ENCODE assay signal across 20 cellular contexts in the genomic region with DNA sequence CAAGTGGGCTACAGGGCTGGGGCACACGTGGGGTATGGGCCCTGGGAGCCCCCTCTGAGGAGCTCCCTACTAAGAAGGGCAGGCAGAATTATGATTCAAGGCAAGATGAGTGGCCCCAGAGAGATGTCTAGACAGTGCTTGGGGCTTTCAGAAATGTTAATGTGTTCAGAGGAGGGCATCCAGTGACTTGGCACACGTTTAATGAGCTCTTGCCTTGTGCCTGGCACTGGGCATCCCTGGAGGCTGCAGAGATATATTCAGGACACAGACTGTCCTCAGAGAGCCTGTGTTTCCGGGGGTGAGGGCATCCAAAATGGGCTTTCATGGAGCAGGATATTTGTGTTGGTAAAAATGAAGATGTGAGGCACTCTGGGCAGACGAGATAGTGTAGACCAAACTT. TPM values are rescaled to one million over a fixed set of nuclear protein-coding genes. Genes with fewer than 3 reads are reported as not detected.
DNase-seq lines count a peak whose midpoint lies in the region; ATAC-seq and TF ChIP-seq lines count a peak whose summit lies in the region.
"Had no signal": no experiment of that assay in that cellular context is flagged by ENCODE, and none has a peak within 500 bp of the region (broad histone marks: within the 10 kb centered on the region; RNA-seq: fewer than 3 reads in every experiment).

No MANE protein-coding gene starts in this region.

- peaks cover 77% of the 10 kb centered on the region for H3K4me1 ChIP-seq in BLaER1
- H3K4me1 ChIP-seq in psoas muscle: peaks cover 22% of the 10 kb centered on the region
- H3K4me1 ChIP-seq: BE2C had no signal

- peak overlapping the region; percentile 92 for H3K4me2 ChIP-seq in BLaER1

- TF ChIP-seq CTCF in psoas muscle (IDR thresholded peaks at IDR 0.05): no peak

- H3K9me3 ChIP-seq in BLaER1 (no peaks in the 10 kb centered on the region), psoas muscle (no peaks in the 10 kb centered on the region)
- H3K9me3 ChIP-seq: BE2C, MG63 had no signal

- WGBS in psoas muscle, 3 donors: 26 to 44% (median 29%) methylated on average over 4 of the region's 4 CpGs

- peak overlapping the region; percentile 1; the same call in 1 of the 2 replicates for H3K9ac ChIP-seq in BLaER1

- DNase-seq in G401 (ENCODE audit: low spot score) (peak; percentile 58), left lobe of liver (ENCODE audit: low spot score) (no peak), psoas muscle (no peak), hippocampal formation (lab: John Stamatoyannopoulos, UW) (no peak), cerebellar nuclear complex (lab: John Stamatoyannopoulos, UW) (no peak)
- DNase-seq in activated CD4-positive, alpha-beta T cell treated with anti-CD3 and anti-CD28 coated beads, Interleukin-2, amount 50 U/mL, for 1 hour: no peak
- DNase-seq: BE2C; CD4-positive, alpha-beta T cell; COR-L47; DMS79; MG63; NCI-H1092; NCI-H1436; NCI-H187 treated with DMSO at 0.1 percent for 48 hours; NCI-H2107; NCI-H446 treated with DMSO at 0.1 percent for 48 hours; NCI-H526 treated with DMSO at 0.1 percent for 48 hours; OCI-M1 had no signal

- ATAC-seq in left lobe of liver: peak; percentile 36
- peak; percentile 10 to 61 (median 34) for ATAC-seq in psoas muscle
- ATAC-seq: K562 had no signal

- no peak overlapping the region for H3K4me3 ChIP-seq in BLaER1
- H3K4me3 ChIP-seq in psoas muscle: no peak overlapping the region
- H3K4me3 ChIP-seq: K562, MG63 had no signal

- in situ Hi-C loops in G401 (cut with HindIII; ENCODE audit: low sequenced_read_pairs): no loop called here

- H4K20me1 ChIP-seq in BLaER1: no peaks in the 10 kb centered on the region

- H3K27me3 ChIP-seq in BLaER1: no peaks in the 10 kb centered on the region
- H3K27me3 ChIP-seq in psoas muscle (ENCODE audit: insufficient read depth in 3 of 3, low read length in 2 of 3): no peaks in the 10 kb centered on the region
- H3K27me3 ChIP-seq: BE2C, MG63 had no signal

- H3K27ac ChIP-seq in BLaER1 (peak overlapping the region; percentile 85), psoas muscle (peak overlapping the region; percentile 39)

- H3K36me3 ChIP-seq in BLaER1: no peaks in the 10 kb centered on the region
- H3K36me3 ChIP-seq in psoas muscle (ENCODE audit: insufficient read depth in 1 of 2, low read depth in 1 of 2): no peaks in the 10 kb centered on the region
- H3K36me3 ChIP-seq: BE2C, MG63 had no signal

- intact Hi-C loops in psoas muscle (cut with DNase I): no loop called here

RNA-seq across cellular contexts. Expression of gene DAB2IP, which starts 25.4 kb away (rescaled TPM):
- total RNA-seq in G401 (2014; rRNA removed; shearing (Covaris generic)): 30.0 and 44.9 TPM in 2 replicates
- total RNA-seq in left lobe of liver (27.3 TPM), psoas muscle (10 to 100 TPM; 33.4 to 66.2 (median 50.7) TPM)
- polyA plus RNA-seq in psoas muscle: 10 to 100 TPM; 14.1 to 18.7 (median 14.4) TPM
